18 cellular contexts compared by ENCODE assay signal in the genomic region with DNA sequence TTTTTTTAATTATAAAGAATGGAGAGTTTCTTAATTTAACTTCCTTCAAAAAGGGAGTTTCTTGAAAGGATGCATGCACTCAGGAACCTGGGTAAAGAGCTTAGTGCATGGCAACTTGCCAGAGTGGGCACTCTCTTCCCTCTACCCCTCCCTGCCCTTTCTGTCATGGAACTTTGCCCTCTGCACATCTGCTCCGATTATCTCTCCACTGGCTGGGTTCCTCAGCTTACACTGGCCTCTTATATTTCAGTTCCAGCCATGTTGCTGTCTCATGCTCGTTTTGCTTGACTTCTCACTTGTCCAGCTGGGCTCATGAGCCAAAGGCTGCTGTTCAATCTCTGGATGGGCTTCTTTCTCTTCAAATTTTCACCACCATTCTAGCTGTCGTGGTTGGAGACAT.
"Had no signal": no experiment of that assay in that cellular context is flagged by ENCODE, and none has a peak within 500 bp of the region (broad histone marks: within the 10 kb centered on the region; RNA-seq: fewer than 3 reads in every experiment).

No MANE protein-coding gene starts in this region.

- ATAC-seq: activated CD8-positive, alpha-beta memory T cell treated with anti-CD3 and anti-CD28 coated beads, Interleukin-2, amount 10 ng/mL, durations not matched to agents 7 days and 5 days; activated T-cell treated with anti-CD3 and anti-CD28 coated beads, Interleukin-2, amount 50 U/mL, for 4 hours; gastroesophageal sphincter; left lung; mucosa of descending colon; naive thymus-derived CD8-positive, alpha-beta T cell; stimulated activated naive B cell treated with anti-CD40 and anti-IgM and Interleukin-4, amounts not matched to agents 10 μg/mL and 1 μg/mL and 100 μg/mL, for 72 hours had no signal

- H3K27me3 ChIP-seq: cardiac muscle cell, gastroesophageal sphincter, left lung, tibial nerve, vagina had no signal

- H3K9me3 ChIP-seq: gastroesophageal sphincter, left lung, mucosa of descending colon, tibial nerve, vagina had no signal

- H3K4me3 ChIP-seq: cardiac muscle cell, gastroesophageal sphincter, left lung, mucosa of descending colon, tibial nerve, vagina had no signal

- H3K36me3 ChIP-seq: cardiac muscle cell, gastroesophageal sphincter, left lung, tibial nerve, vagina had no signal

- H3K4me1 ChIP-seq: gastroesophageal sphincter, left lung, vagina had no signal

- DNase-seq: activated CD4-positive, alpha-beta memory T cell treated with anti-CD3 and anti-CD28 coated beads for 36 hours; activated CD4-positive, alpha-beta T cell treated with anti-CD3 and anti-CD28 coated beads for 1 hour; activated CD8-positive, alpha-beta memory T cell treated with anti-CD3 and anti-CD28 coated beads, Interleukin-2, amount 10 ng/mL, durations not matched to agents 7 days and 5 days; activated effector memory CD4-positive, alpha-beta T cell treated with Interleukin-2 at 50 U/mL for 16 hours; activated naive CD4-positive, alpha-beta T cell treated with anti-CD3 and anti-CD28 coated beads, Interleukin-2, amount 50 U/mL, for 16 hours; activated T-cell treated with anti-CD3 and anti-CD28 coated beads, Interleukin-2, amount 50 U/mL, for 4 hours; islet precursor cell; left lung; mammary epithelial cell; mucosa of descending colon; naive thymus-derived CD8-positive, alpha-beta T cell; stimulated activated CD4-positive, alpha-beta T cell treated with anti-CD3 and anti-CD28 coated beads, Interleukin-2, amount 100 ng/mL, for 48 hours; stimulated activated naive B cell treated with anti-CD40 and anti-IgM and Interleukin-4, amounts not matched to agents 10 μg/mL and 1 μg/mL and 100 μg/mL, for 72 hours had no signal

- H3K27ac ChIP-seq: cardiac muscle cell, gastroesophageal sphincter, left lung, tibial nerve, vagina, VCaP had no signal
